Comparison of ENCODE assay signal across 8 cellular contexts in the genomic region with DNA sequence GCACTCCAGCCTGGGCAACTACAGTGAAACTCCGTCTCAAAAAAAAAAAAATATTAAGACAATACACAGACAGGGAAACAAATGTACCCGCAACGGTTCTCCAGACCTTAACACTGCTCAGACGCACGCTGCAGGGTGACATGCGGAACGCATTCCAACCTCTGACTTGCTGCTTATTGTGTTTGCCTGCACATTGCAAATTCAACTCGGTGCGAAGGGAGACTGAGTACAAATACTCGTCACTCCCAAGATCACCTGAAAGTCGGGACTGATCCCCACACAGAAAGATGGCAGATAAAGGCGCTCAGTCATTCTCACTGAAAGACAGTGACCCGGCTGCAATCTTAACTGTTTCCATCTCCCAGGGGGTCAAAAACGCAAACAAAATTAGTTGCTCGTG. TPM values are rescaled to one million over a fixed set of nuclear protein-coding genes. Genes with fewer than 3 reads are reported as not detected.
DNase-seq lines count a peak whose midpoint lies in the region; ATAC-seq lines count a peak whose summit lies in the region.

No MANE protein-coding gene starts in this region.

- no peak for ATAC-seq in stimulated activated memory B cell treated with anti-CD40 and anti-IgM and Interleukin-4, amounts not matched to agents 10 μg/mL and 1 μg/mL and 100 μg/mL, for 72 hours
- ATAC-seq in GM18858 (IDR thresholded peaks at IDR 0.05; ENCODE audit: unreplicated experiment) (no peak), left lobe of liver (no peak)

- H3K9me3 ChIP-seq in iPS-15b (ENCODE audit: control insufficient read depth, insufficient read depth, low read length) = no peaks in the 10 kb centered on the region

- peak overlapping the region; percentile 76 for H3K4me3 ChIP-seq in iPS-15b (ENCODE audit: low read depth, low read length)

- peaks cover 20% of the 10 kb centered on the region for H3K4me1 Mint-ChIP-seq in activated CD4-positive, alpha-beta memory T cell treated with anti-CD3 and anti-CD28 coated beads, Interleukin-2, amount 10 ng/mL, durations not matched to agents 7 days and 5 days
- H3K4me1 Mint-ChIP-seq in stimulated activated memory B cell treated with anti-CD40 and anti-IgM and Interleukin-4, amounts not matched to agents 10 μg/mL and 1 μg/mL and 100 μg/mL, for 72 hours = peaks cover 50% of the 10 kb centered on the region

- no peak overlapping the region for H3K27ac Mint-ChIP-seq in activated CD4-positive, alpha-beta memory T cell treated with anti-CD3 and anti-CD28 coated beads, Interleukin-2, amount 10 ng/mL, durations not matched to agents 7 days and 5 days
- no peak overlapping the region for H3K27ac Mint-ChIP-seq in stimulated activated memory B cell treated with anti-CD40 and anti-IgM and Interleukin-4, amounts not matched to agents 10 μg/mL and 1 μg/mL and 100 μg/mL, for 72 hours

- CTCF ChIA-PET in activated CD4-positive, alpha-beta memory T cell treated with anti-CD3 and anti-CD28 coated beads, Interleukin-2, amount 10 ng/mL, durations not matched to agents 7 days and 5 days (lab: Charles Lee) = interaction anchor here (0.7 kb wide), 1 partner anchor 83 kb away, joined by 3 read pairs; no protein-coding TSS in a partner anchor

- H3K9me3 Mint-ChIP-seq in activated CD4-positive, alpha-beta memory T cell treated with anti-CD3 and anti-CD28 coated beads, Interleukin-2, amount 10 ng/mL, durations not matched to agents 7 days and 5 days = no peaks in the 10 kb centered on the region
- H3K9me3 Mint-ChIP-seq in stimulated activated memory B cell treated with anti-CD40 and anti-IgM and Interleukin-4, amounts not matched to agents 10 μg/mL and 1 μg/mL and 100 μg/mL, for 72 hours = no peaks in the 10 kb centered on the region

- H3K27me3 ChIP-seq in iPS-15b (ENCODE audit: control insufficient read depth, insufficient read depth, low read length) = no peaks in the 10 kb centered on the region

- H3K4me3 Mint-ChIP-seq in activated CD4-positive, alpha-beta memory T cell treated with anti-CD3 and anti-CD28 coated beads, Interleukin-2, amount 10 ng/mL, durations not matched to agents 7 days and 5 days = peak overlapping the region; percentile 67
- H3K4me3 Mint-ChIP-seq in stimulated activated memory B cell treated with anti-CD40 and anti-IgM and Interleukin-4, amounts not matched to agents 10 μg/mL and 1 μg/mL and 100 μg/mL, for 72 hours = peak overlapping the region; percentile 65

- peak overlapping the region; percentile 73 for H3K9ac ChIP-seq in iPS-15b (ENCODE audit: low read depth, low read length)

- H3K4me1 ChIP-seq in iPS-15b (ENCODE audit: control insufficient read depth, insufficient read depth, low read length) = no peaks in the 10 kb centered on the region

- H3K27me3 Mint-ChIP-seq in activated CD4-positive, alpha-beta memory T cell treated with anti-CD3 and anti-CD28 coated beads, Interleukin-2, amount 10 ng/mL, durations not matched to agents 7 days and 5 days = no peaks in the 10 kb centered on the region
- no peaks in the 10 kb centered on the region for H3K27me3 Mint-ChIP-seq in stimulated activated memory B cell treated with anti-CD40 and anti-IgM and Interleukin-4, amounts not matched to agents 10 μg/mL and 1 μg/mL and 100 μg/mL, for 72 hours

- H3K36me3 ChIP-seq in iPS-15b (ENCODE audit: control insufficient read depth, insufficient read depth, low read length) = no peaks in the 10 kb centered on the region

- DNase-seq in DMS53 (lab: John Stamatoyannopoulos, UW) = peak; percentile 16
- DNase-seq in DMS53 treated with DMSO at 0.1 percent for 48 hours (lab: John Stamatoyannopoulos, UW; ENCODE audit: unreplicated experiment) = no peak
- DNase-seq in activated CD4-positive, alpha-beta memory T cell treated with anti-CD3 and anti-CD28 coated beads, Interleukin-2, amount 10 ng/mL, durations not matched to agents 7 days and 5 days = no peak
- no peak for DNase-seq in left lobe of liver (ENCODE audit: low spot score)
- DNase-seq in anterior cingulate cortex (lab: John Stamatoyannopoulos, UW) = no peak

- POLR2A ChIA-PET in activated CD4-positive, alpha-beta memory T cell treated with anti-CD3 and anti-CD28 coated beads, Interleukin-2, amount 10 ng/mL, durations not matched to agents 7 days and 5 days (lab: Charles Lee) = interaction anchor here (0.6 to 1.0 kb wide), 2 partner anchors 59 to 311 kb away, joined by 3 read pairs; partner anchors contain the start of gene TMEM204

- no peaks in the 10 kb centered on the region for H3K36me3 Mint-ChIP-seq in activated CD4-positive, alpha-beta memory T cell treated with anti-CD3 and anti-CD28 coated beads, Interleukin-2, amount 10 ng/mL, durations not matched to agents 7 days and 5 days (ENCODE audit: low read depth)
- no peaks in the 10 kb centered on the region for H3K36me3 Mint-ChIP-seq in stimulated activated memory B cell treated with anti-CD40 and anti-IgM and Interleukin-4, amounts not matched to agents 10 μg/mL and 1 μg/mL and 100 μg/mL, for 72 hours

RNA-seq across cellular contexts. Expression of gene CLCN7, which starts 0.8 kb away (rescaled TPM):
- 10 to 100 TPM; 44.2 to 49.4 TPM for total RNA-seq in activated CD4-positive, alpha-beta memory T cell treated with anti-CD3 and anti-CD28 coated beads, Interleukin-2, amount 10 ng/mL, durations not matched to agents 7 days and 5 days
- total RNA-seq in left lobe of liver = 51.9 TPM

RNA-seq across cellular contexts. Expression of gene PTX4, which starts 14.7 kb away (rescaled TPM):
- total RNA-seq in activated CD4-positive, alpha-beta memory T cell treated with anti-CD3 and anti-CD28 coated beads, Interleukin-2, amount 10 ng/mL, durations not matched to agents 7 days and 5 days = not detected
- not detected for total RNA-seq in left lobe of liver

RNA-seq across cellular contexts. Expression of gene TELO2, which starts 19.1 kb away (rescaled TPM):
- 10 to 100 TPM; 49.4 to 51.9 TPM for total RNA-seq in activated CD4-positive, alpha-beta memory T cell treated with anti-CD3 and anti-CD28 coated beads, Interleukin-2, amount 10 ng/mL, durations not matched to agents 7 days and 5 days
- 36.4 TPM for total RNA-seq in left lobe of liver

RNA-seq across cellular contexts. Expression of gene CCDC154, which starts 29.7 kb away (rescaled TPM):
- total RNA-seq in activated CD4-positive, alpha-beta memory T cell treated with anti-CD3 and anti-CD28 coated beads, Interleukin-2, amount 10 ng/mL, durations not matched to agents 7 days and 5 days = 1 to 10 TPM; 1.6 to 2.2 TPM
- total RNA-seq in left lobe of liver = 1.4 TPM

RNA-seq across cellular contexts. Expression of gene PERCC1, which starts 43.2 kb away (rescaled TPM):
- not detected for total RNA-seq in activated CD4-positive, alpha-beta memory T cell treated with anti-CD3 and anti-CD28 coated beads, Interleukin-2, amount 10 ng/mL, durations not matched to agents 7 days and 5 days
- not detected for total RNA-seq in left lobe of liver
